In the genomic region with DNA sequence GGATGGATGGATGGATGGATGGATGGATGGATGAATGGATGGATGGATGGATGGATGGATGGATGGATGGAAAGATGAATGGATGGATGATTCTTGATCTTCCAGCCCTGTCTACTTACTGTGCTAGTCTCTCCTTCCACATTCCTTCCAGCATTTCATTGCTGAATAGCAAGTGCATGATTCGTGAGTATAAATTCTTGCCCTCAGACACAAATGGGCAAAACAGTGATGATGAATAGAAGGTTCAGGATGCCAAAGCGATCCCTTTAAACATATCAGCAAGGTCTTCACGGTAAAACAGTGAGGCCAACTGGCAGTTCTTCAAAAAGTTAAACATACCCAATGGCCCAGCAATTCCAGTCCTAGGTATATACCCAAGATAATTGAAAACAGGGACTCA, we compare ENCODE assay signal across 21 cellular contexts.
"Had no signal": no experiment of that assay in that cellular context is flagged by ENCODE, and none has a peak within 500 bp of the region (broad histone marks: within the 10 kb centered on the region; RNA-seq: fewer than 3 reads in every experiment).

No MANE protein-coding gene starts in this region.

- H3K27me3 Mint-ChIP-seq: activated CD4-positive, alpha-beta T cell treated with anti-CD3 and anti-CD28 coated beads, Interleukin-2, amount 10 ng/mL, durations not matched to agents 24 days and 14 days had no signal

- H3K27ac Mint-ChIP-seq: activated CD4-positive, alpha-beta T cell treated with anti-CD3 and anti-CD28 coated beads, Interleukin-2, amount 10 ng/mL, durations not matched to agents 24 days and 14 days; activated naive CD8-positive, alpha-beta T cell; activated T-cell treated with anti-CD3 and anti-CD28 coated beads, Interleukin-2, amount 50 U/mL, for 72 hours; dendritic cell treated with granulocyte-macrophage colony-stimulating factor and Interleukin-4, amounts not matched to agents 40 ng/mL and 50 ng/mL, for 4 days; nephron progenitor cell; progenitor cell of endocrine pancreas; T-helper 2 cell treated with Interferon-gamma antibody and Interleukin-4, amounts not matched to agents 5 μg/mL and 100 μg/mL, for 36 hours had no signal

- H3K4me1 Mint-ChIP-seq: activated CD4-positive, alpha-beta T cell treated with anti-CD3 and anti-CD28 coated beads, Interleukin-2, amount 10 ng/mL, durations not matched to agents 24 days and 14 days had no signal

- ATAC-seq: activated T-cell treated with anti-CD3 and anti-CD28 coated beads, Interleukin-2, amount 50 U/mL, for 72 hours had no signal

- H3K4me3 Mint-ChIP-seq: activated CD4-positive, alpha-beta T cell treated with anti-CD3 and anti-CD28 coated beads, Interleukin-2, amount 10 ng/mL, durations not matched to agents 24 days and 14 days; activated naive CD8-positive, alpha-beta T cell; activated T-cell treated with anti-CD3 and anti-CD28 coated beads, Interleukin-2, amount 50 U/mL, for 72 hours; dendritic cell treated with granulocyte-macrophage colony-stimulating factor and Interleukin-4, amounts not matched to agents 40 ng/mL and 50 ng/mL, for 4 days; nephron progenitor cell; T-helper 2 cell treated with Interferon-gamma antibody and Interleukin-4, amounts not matched to agents 5 μg/mL and 100 μg/mL, for 36 hours had no signal

- H3K36me3 Mint-ChIP-seq: activated naive CD8-positive, alpha-beta T cell had no signal

- DNase-seq: activated CD4-positive, alpha-beta T cell treated with anti-CD3 and anti-CD28 coated beads, Interleukin-2, amount 10 ng/mL, durations not matched to agents 24 days and 14 days; activated CD4-positive, CD25-positive, alpha-beta regulatory T cell; activated CD8-positive, alpha-beta memory T cell treated with anti-CD3 and anti-CD28 coated beads, Interleukin-2, amount 50 U/mL, for 48 hours; activated gamma-delta T cell; activated T-cell treated with anti-CD3 and anti-CD28 coated beads, Interleukin-2, amount 50 U/mL, for 72 hours; effector memory CD4-positive, alpha-beta T cell; hypothalamus; mesendoderm; nephron progenitor cell; stimulated activated CD4-positive, alpha-beta T cell treated with anti-CD3 and anti-CD28 coated beads, Interleukin-15, amount 100 ng/mL, for 24 hours; stimulated activated CD4-positive, alpha-beta T cell treated with anti-CD3 and anti-CD28 coated beads, Interleukin-4, amount 100 ng/mL, for 4 hours; stimulated activated CD8-positive, alpha-beta memory T cell treated with anti-CD3 and anti-CD28 coated beads, Interleukin-4, amount 100 ng/mL, for 48 hours; stimulated activated naive CD4-positive, alpha-beta T cell treated with Interleukin-2 at 50 U/mL for 16 hours; substantia nigra had no signal

- H3K4me3 ChIP-seq: right atrium auricular region, skin epidermis, tibial nerve had no signal

- H3K9me3 Mint-ChIP-seq: activated CD4-positive, alpha-beta T cell treated with anti-CD3 and anti-CD28 coated beads, Interleukin-2, amount 10 ng/mL, durations not matched to agents 24 days and 14 days; dendritic cell treated with granulocyte-macrophage colony-stimulating factor and Interleukin-4, amounts not matched to agents 40 ng/mL and 50 ng/mL, for 4 days; T-helper 2 cell treated with Interferon-gamma antibody and Interleukin-4, amounts not matched to agents 5 μg/mL and 100 μg/mL, for 36 hours had no signal
